1 cellular context compared by ENCODE assay signal in genomic region chr11:130136107-130136506, GRCh38.
TF ChIP-seq lines count a peak whose summit lies in the region.

No MANE protein-coding gene starts in this region.

TF ChIP-seq in SK-N-SH, 30 proteins besides CTCF, POLR2A, EP300 and RAD21 (continued from another document):
- TF ChIP-seq PBX3 (IDR thresholded peaks at IDR 0.05) (no peak), IRF3 (IDR thresholded peaks at IDR 0.05; ENCODE audit: low read depth, low read length) (no peak), GABPA (IDR thresholded peaks at IDR 0.05; ENCODE audit: low read depth) (no peak), ELF1 (IDR thresholded peaks at IDR 0.05) (no peak), TCF12 (IDR thresholded peaks at IDR 0.05) (no peak), RCOR1 (IDR thresholded peaks at IDR 0.05; ENCODE audit: low read length) (no peak), CHD2 (IDR thresholded peaks at IDR 0.05; ENCODE audit: low read length, partially characterized antibody) (no peak)
- TF ChIP-seq, protein P1, sequence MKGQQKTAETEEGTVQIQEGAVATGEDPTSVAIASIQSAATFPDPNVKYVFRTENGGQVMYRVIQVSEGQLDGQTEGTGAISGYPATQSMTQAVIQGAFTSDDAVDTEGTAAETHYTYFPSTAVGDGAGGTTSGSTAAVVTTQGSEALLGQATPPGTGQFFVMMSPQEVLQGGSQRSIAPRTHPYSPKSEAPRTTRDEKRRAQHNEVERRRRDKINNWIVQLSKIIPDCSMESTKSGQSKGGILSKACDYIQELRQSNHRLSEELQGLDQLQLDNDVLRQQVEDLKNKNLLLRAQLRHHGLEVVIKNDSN (IDR thresholded peaks at IDR 0.05; ENCODE audit: borderline replicate concordance, low read depth) = no peak
